In genomic region chr19:57280165-57280912, GRCh38 we compare ENCODE assay signal across 1 cellular context.
TF ChIP-seq lines count a peak whose summit lies in the region.

TSS of gene ZNF460 (plus strand) at chr19:57280485. CDS start at chr19:57280807, 322 bp downstream.

TF ChIP-seq in K562, 482 proteins besides CTCF, POLR2A, EP300 and RAD21 (continued from another document and continues in another):
- TF ChIP-seq MLLT1 (IDR thresholded peaks at IDR 0.05), result no peak
- TF ChIP-seq MEF2D (tag; conservative IDR thresholded peaks at IDR 0.05; ENCODE audit: low read depth), result no peak
- no peak for TF ChIP-seq NFE2L1 (tag; IDR thresholded peaks at IDR 0.05; ENCODE audit: borderline replicate concordance, low read depth)
- TF ChIP-seq BHLHE40 (IDR thresholded peaks at IDR 0.05; ENCODE audit: low read length), result no peak
- peak; percentile 96 for TF ChIP-seq MTA1 (IDR thresholded peaks at IDR 0.05; ENCODE audit: borderline replicate concordance)
- TF ChIP-seq SMAD2 (IDR thresholded peaks at IDR 0.05; ENCODE audit: low read depth, low read length), result no peak
- TF ChIP-seq CEBPG (CRISPR knock-in tag; IDR thresholded peaks at IDR 0.05), result no peak
- TF ChIP-seq CEBPG (tag; conservative IDR thresholded peaks at IDR 0.05 in 1 of 2, IDR thresholded peaks at IDR 0.05 in 1 of 2), result no peak
- TF ChIP-seq MCM3 (IDR thresholded peaks at IDR 0.05), result no peak
- peak; percentile 98 for TF ChIP-seq GABPB1 (CRISPR knock-in tag; IDR thresholded peaks at IDR 0.05)
- TF ChIP-seq RBM34 (IDR thresholded peaks at IDR 0.05; ENCODE audit: borderline replicate concordance, insufficient read depth, low read length), result no peak
- TF ChIP-seq E2F8 (IDR thresholded peaks at IDR 0.05; ENCODE audit: low read depth, partially characterized antibody), result no peak
- TF ChIP-seq CCAR2 (IDR thresholded peaks at IDR 0.05; ENCODE audit: low read depth, low read length), result no peak
- no peak for TF ChIP-seq KDM1A (IDR thresholded peaks at IDR 0.05)
- no peak for TF ChIP-seq HBP1 (CRISPR knock-in tag; IDR thresholded peaks at IDR 0.05)
- TF ChIP-seq ZNF274 (IDR thresholded peaks at IDR 0.05; ENCODE audit: borderline replicate concordance, low read depth, low read length), result no peak
- 0 out of 2 replicates have a peak, but pooled peaks have one; percentile 4 for TF ChIP-seq FOSL1 (tag; conservative IDR thresholded peaks at IDR 0.05)
- peak; percentile 76; the same call in 1 of the 2 replicates for TF ChIP-seq CREB5 (CRISPR knock-in tag; IDR thresholded peaks at IDR 0.05)
- TF ChIP-seq TRIM24 (IDR thresholded peaks at IDR 0.05), result no peak
- TF ChIP-seq ZNF609 (CRISPR knock-in tag; IDR thresholded peaks at IDR 0.05; ENCODE audit: borderline replicate concordance), result peak; percentile 84; the same call in 1 of the 2 replicates
- peak; percentile 48 for TF ChIP-seq TBP (optimal IDR thresholded peaks at IDR 0.05; ENCODE audit: low read depth, low read length)
- no peak for TF ChIP-seq PPARD (CRISPR knock-in tag; IDR thresholded peaks at IDR 0.05)
- peak; percentile 78 to 84 for TF ChIP-seq NRF1 (conservative IDR thresholded peaks at IDR 0.05 in 1 of 2, IDR thresholded peaks at IDR 0.05 in 1 of 2)
- no peak for TF ChIP-seq CLOCK (CRISPR knock-in tag; IDR thresholded peaks at IDR 0.05; ENCODE audit: borderline replicate concordance)
- peak; percentile 21; the same call in 1 of the 2 replicates for TF ChIP-seq VEZF1 (CRISPR knock-in tag; IDR thresholded peaks at IDR 0.05)
- TF ChIP-seq PREB (CRISPR knock-in tag; IDR thresholded peaks at IDR 0.05), result no peak
- TF ChIP-seq JUN (IDR thresholded peaks at IDR 0.05; ENCODE audit: borderline replicate concordance, low read depth, low read length), result peak; percentile 73; the same call in 1 of the 2 replicates
- no peak; the same call in none of the 2 replicates for TF ChIP-seq JUN (CRISPR knock-in tag; IDR thresholded peaks at IDR 0.05; ENCODE audit: borderline replicate concordance)
- TF ChIP-seq NFXL1 (CRISPR knock-in tag; IDR thresholded peaks at IDR 0.05), result no peak
- TF ChIP-seq NKRF (IDR thresholded peaks at IDR 0.05; ENCODE audit: borderline replicate concordance), result peak; percentile 36; the same call in 1 of the 2 replicates
- TF ChIP-seq ZNF143 (CRISPR knock-in tag; IDR thresholded peaks at IDR 0.05), result peak; percentile 89
